ENCODE assay signal across 10 cellular contexts in genomic region chr13:80716610-80717081, GRCh38.
DNase-seq lines count a peak whose midpoint lies in the region; ATAC-seq and TF ChIP-seq lines count a peak whose summit lies in the region.
"Had no signal": no experiment of that assay in that cellular context is flagged by ENCODE, and none has a peak within 500 bp of the region (broad histone marks: within the 10 kb centered on the region; RNA-seq: fewer than 3 reads in every experiment).

No MANE protein-coding gene starts in this region.

- H3K36me3 ChIP-seq in A673 (ENCODE audit: insufficient read depth, low read length, poor library complexity, severe bottlenecking) (no peaks in the 10 kb centered on the region), SU-DHL-6 (ENCODE audit: low read length) (no peaks in the 10 kb centered on the region)

- H3F3A ChIP-seq in SU-DHL-6 (ENCODE audit: insufficient read depth), result no peaks in the 10 kb centered on the region

- H3K4me2 ChIP-seq in SU-DHL-6 (ENCODE audit: low read depth, low read length, poor library complexity, severe bottlenecking), result peak overlapping the region; percentile 28

- no peaks in the 10 kb centered on the region for H3K79me2 ChIP-seq in SU-DHL-6 (ENCODE audit: insufficient read depth, low read length)

- H2AFZ ChIP-seq in SU-DHL-6 (ENCODE audit: low read depth, low read length, severe bottlenecking), result no peak overlapping the region

- BruUV-seq in A673 (replicated peaks; lab: Mats Ljungman, UMichigan), result no TSS peak

- H3K27me3 ChIP-seq in A673 (replicated peaks; ENCODE audit: insufficient read depth, low read depth, low read length, poor library complexity), result no peaks in the 10 kb centered on the region
- H3K27me3 ChIP-seq in SU-DHL-6 (ENCODE audit: low read length), result no peaks in the 10 kb centered on the region

- no peak for ATAC-seq in GM21529 (IDR thresholded peaks at IDR 0.05; ENCODE audit: unreplicated experiment)
- no peak for ATAC-seq in GM18520 (IDR thresholded peaks at IDR 0.05; ENCODE audit: unreplicated experiment)
- ATAC-seq in GM19351 (IDR thresholded peaks at IDR 0.05; ENCODE audit: unreplicated experiment), result no peak
- ATAC-seq: naive thymus-derived CD8-positive, alpha-beta T cell had no signal

- H3K4me3 ChIP-seq in A673 (ENCODE audit: low read depth, low read length, poor library complexity, severe bottlenecking) (no peak overlapping the region), SU-DHL-6 (ENCODE audit: insufficient read depth, low read length, poor library complexity, severe bottlenecking) (no peak overlapping the region)

- no peak overlapping the region for H3K9ac ChIP-seq in SU-DHL-6 (ENCODE audit: low read length)

- H3K9me2 ChIP-seq in SU-DHL-6 (replicated peaks; ENCODE audit: insufficient read depth, low read length), result no peaks in the 10 kb centered on the region

- POLR2A ChIA-PET in A673 (lab: Charles Lee; ENCODE audit: low non-redundant PET), result no interaction called here

- peak; percentile 19 for DNase-seq in A673 (ENCODE audit: low spot score)
- peak; percentile 9 for DNase-seq in KBM-7
- peak; percentile 25 for DNase-seq in iPS DF 19.7 (ENCODE audit: low read depth, low spot score)
- no peak for DNase-seq in activated T-cell treated with anti-CD3 and anti-CD28 coated beads, Interleukin-2, amount 50 U/mL, for 48 hours
- DNase-seq: activated CD8-positive, alpha-beta memory T cell treated with anti-CD3 and anti-CD28 coated beads, Interleukin-2, amount 50 U/mL, for 48 hours; naive thymus-derived CD8-positive, alpha-beta T cell had no signal

- TF ChIP-seq CTCF in A673 (conservative IDR thresholded peaks at IDR 0.05; ENCODE audit: low read depth, low read length), result no peak
- TF ChIP-seq CTCF in SU-DHL-6 (IDR thresholded peaks at IDR 0.05; ENCODE audit: insufficient read depth, low read length, poor library complexity, severe bottlenecking), result no peak

- CTCF ChIA-PET in A673 (lab: Charles Lee), result no interaction called here

- H3K4me1 ChIP-seq in A673 (ENCODE audit: insufficient read depth, low read length, poor library complexity, severe bottlenecking), result no peaks in the 10 kb centered on the region

- intact Hi-C loops in A673 (cut with micrococcal nuclease; ENCODE audit: unreplicated experiment), result no loop called here

- H3K27ac ChIP-seq in A673 (ENCODE audit: low read depth, low read length, poor library complexity, severe bottlenecking) (no peak overlapping the region), SU-DHL-6 (ENCODE audit: low read depth, low read length) (no peak overlapping the region)

- H3K9me3 ChIP-seq in A673 (ENCODE audit: low read depth, low read length, poor library complexity, severe bottlenecking), result no peaks in the 10 kb centered on the region
- H3K9me3 ChIP-seq in SU-DHL-6 (ENCODE audit: insufficient read depth, low read length), result no peaks in the 10 kb centered on the region

- in situ Hi-C loops in KBM-7 (cut with MboI; ENCODE audit: low pct_unique_long_range_greater_than_20kb, low sequenced_read_pairs), result no loop called here

- H4K20me1 ChIP-seq in SU-DHL-6 (ENCODE audit: low read depth, low read length), result no peaks in the 10 kb centered on the region

Comparison
In these comparisons a context has a peak if more than half of its experiments do, and no peak if none do; other contexts are left out.
1. DNase-seq: peak in A673 (single experiment), KBM-7 (single experiment) and iPS DF 19.7 (single experiment); none in activated T-cell treated with anti-CD3 and anti-CD28 coated beads, Interleukin-2, amount 50 U/mL, for 48 hours (0 of 2).